Comparison of ENCODE assay signal across 21 cellular contexts in genomic region chr9:86061972-86062739, GRCh38.
"Had no signal": no experiment of that assay in that cellular context is flagged by ENCODE, and none has a peak within 500 bp of the region (broad histone marks: within the 10 kb centered on the region; RNA-seq: fewer than 3 reads in every experiment).

No MANE protein-coding gene starts in this region.

- H3K4me3 ChIP-seq: psoas muscle, right atrium auricular region, tibial artery had no signal

- H3K4me3 Mint-ChIP-seq: activated naive CD8-positive, alpha-beta T cell; activated T-cell treated with anti-CD3 and anti-CD28 coated beads, Interleukin-2, amount 50 U/mL, for 4 hours; naive thymus-derived CD8-positive, alpha-beta T cell; stimulated activated naive CD8-positive, alpha-beta T cell treated with anti-CD3 and anti-CD28 coated beads, Interleukin-15, Interleukin-2, amounts not matched to agents 100 ng/mL and 50 ng/mL, for 24 hours had no signal

- H3K27ac Mint-ChIP-seq: activated naive CD8-positive, alpha-beta T cell; activated T-helper 2 cell treated with anti-CD3 and anti-CD28 coated beads, Interferon-gamma antibody, Interleukin-2, Interleukin-4, amounts not matched to agents 10 μg/mL and 5 μg/mL and 100 μg/mL, durations not matched to agents 14 hours and 24 hours and 36 hours; stimulated activated naive CD8-positive, alpha-beta T cell treated with anti-CD3 and anti-CD28 coated beads, Interleukin-15, Interleukin-2, amounts not matched to agents 100 ng/mL and 50 ng/mL, for 24 hours had no signal

- H3K4me1 ChIP-seq: foreskin keratinocyte, lower lobe of right lung, pancreas, psoas muscle, right atrium auricular region, tibial artery had no signal

- H3K27me3 ChIP-seq: foreskin keratinocyte, pancreas, right atrium auricular region, tibial artery had no signal

- H3K9me3 ChIP-seq: lower lobe of right lung, pancreas, psoas muscle, right atrium auricular region, tibial artery had no signal

- H3K9me3 Mint-ChIP-seq: activated T-cell treated with anti-CD3 and anti-CD28 coated beads, Interleukin-2, amount 50 U/mL, for 4 hours; activated T-helper 2 cell treated with anti-CD3 and anti-CD28 coated beads, Interferon-gamma antibody, Interleukin-2, Interleukin-4, amounts not matched to agents 10 μg/mL and 5 μg/mL and 100 μg/mL, durations not matched to agents 14 hours and 24 hours and 36 hours; naive thymus-derived CD8-positive, alpha-beta T cell; stimulated activated naive CD8-positive, alpha-beta T cell treated with anti-CD3 and anti-CD28 coated beads, Interleukin-15, Interleukin-2, amounts not matched to agents 100 ng/mL and 50 ng/mL, for 24 hours had no signal

- H3K36me3 ChIP-seq: lower lobe of right lung, pancreas, right atrium auricular region, tibial artery had no signal

- H3K27ac ChIP-seq: foreskin keratinocyte, lower lobe of right lung, psoas muscle, right atrium auricular region, tibial artery had no signal

- DNase-seq: activated CD4-positive, alpha-beta T cell treated with anti-CD3 and anti-CD28 coated beads, Interleukin-2, amount 50 U/mL, for 4 hours; activated CD8-positive, alpha-beta memory T cell treated with anti-CD3 and anti-CD28 coated beads for 24 hours; activated CD8-positive, alpha-beta memory T cell treated with anti-CD3 and anti-CD28 coated beads, Interleukin-2, amount 50 U/mL, for 48 hours; activated naive CD4-positive, alpha-beta T cell; activated T-cell treated with anti-CD3 and anti-CD28 coated beads, Interleukin-2, amount 50 U/mL, for 4 hours; dermis blood vessel endothelial cell; effector CD8-positive, alpha-beta T cell; foreskin keratinocyte; kidney; lower lobe of right lung; naive thymus-derived CD8-positive, alpha-beta T cell; pancreas; psoas muscle; stimulated activated CD4-positive, alpha-beta T cell treated with anti-CD3 and anti-CD28 coated beads, Interleukin-4, amount 100 ng/mL, for 24 hours; substantia nigra; T-helper 9 cell; tibial artery had no signal

- ATAC-seq: activated T-cell treated with anti-CD3 and anti-CD28 coated beads, Interleukin-2, amount 50 U/mL, for 4 hours; foreskin keratinocyte; naive thymus-derived CD8-positive, alpha-beta T cell; psoas muscle had no signal

- H3K36me3 Mint-ChIP-seq: activated naive CD8-positive, alpha-beta T cell; naive thymus-derived CD8-positive, alpha-beta T cell had no signal
